In the genomic region with DNA sequence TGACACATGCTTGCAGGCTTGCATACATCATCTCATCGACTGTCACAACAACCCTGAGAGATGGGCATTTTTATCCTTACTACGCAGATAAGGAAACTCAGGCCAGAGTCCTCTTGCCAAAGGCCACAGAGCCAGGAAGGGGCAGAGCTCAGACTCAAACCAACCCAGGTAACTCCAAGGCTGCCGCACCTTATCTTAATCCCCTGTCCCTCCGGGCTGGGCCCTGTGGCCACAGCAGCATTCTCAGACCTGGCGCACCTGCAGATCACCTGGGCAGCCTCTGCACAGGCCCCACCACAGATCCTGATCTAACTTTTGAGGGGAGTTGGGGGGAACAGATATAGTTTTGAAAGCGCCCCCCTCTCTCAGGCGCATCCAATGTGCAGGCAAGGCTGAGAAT, we compare ENCODE assay signal across 17 cellular contexts. TPM values are rescaled to one million over a fixed set of nuclear protein-coding genes. Genes with fewer than 3 reads are reported as not detected.
DNase-seq lines count a peak whose midpoint lies in the region; ATAC-seq and TF ChIP-seq lines count a peak whose summit lies in the region.
"Had no signal": no experiment of that assay in that cellular context is flagged by ENCODE, and none has a peak within 500 bp of the region (broad histone marks: within the 10 kb centered on the region; RNA-seq: fewer than 3 reads in every experiment).

No MANE protein-coding gene starts in this region.

- H3K9me2 ChIP-seq in GM23338 (ENCODE audit: insufficient read depth): no peaks in the 10 kb centered on the region

- no peaks in the 10 kb centered on the region for H3K9me3 Mint-ChIP-seq in GM23338
- H3K9me3 Mint-ChIP-seq: CD4-positive, alpha-beta T cell had no signal

- no peaks in the 10 kb centered on the region for H3K9me3 ChIP-seq in prostate gland
- no peaks in the 10 kb centered on the region for H3K9me3 ChIP-seq in tibial artery

- H3K27ac ChIP-seq in GM23338 (ENCODE audit: low read depth) (no peak overlapping the region), coronary artery (peak overlapping the region in 1 of 2 donors; percentile 62), prostate gland (peak overlapping the region; percentile 35 to 51), tibial artery (peak overlapping the region; percentile 35 to 89), RWPE1 (no peak overlapping the region)
- H3K27ac ChIP-seq: PC-9 had no signal

- peaks cover 11% of the 10 kb centered on the region for H4K20me1 ChIP-seq in GM23338 (replicated peaks; ENCODE audit: insufficient read depth)

- H3K4me1 Mint-ChIP-seq in GM23338: peaks cover 35% of the 10 kb centered on the region

- TF ChIP-seq CTCF in GM23338 (conservative IDR thresholded peaks at IDR 0.05; ENCODE audit: low read depth in 2 of 2) (no peak), coronary artery (IDR thresholded peaks at IDR 0.05) (no peak), prostate gland (IDR thresholded peaks at IDR 0.05) (no peak), tibial artery (IDR thresholded peaks at IDR 0.05) (no peak), RWPE1 (conservative IDR thresholded peaks at IDR 0.05; ENCODE audit: low read depth) (no peak)

- no peak for DNase-seq in GM23338 (ENCODE audit: low spot score)
- peak; percentile 53 for DNase-seq in coronary artery (ENCODE audit: low spot score)
- no peak for DNase-seq in prostate gland (ENCODE audit: low spot score)
- no peak for DNase-seq in tibial artery
- DNase-seq in HUDEP-2 (lab: John Stamatoyannopoulos, UW; ENCODE audit: unreplicated experiment in 76 of 76): no peak
- DNase-seq in RWPE1 (ENCODE audit: low spot score): no peak
- no peak for DNase-seq in NCI-H2171 treated with DMSO at 0.1 percent for 48 hours (lab: John Stamatoyannopoulos, UW)
- DNase-seq: ACHN; Calu3; CD4-positive, alpha-beta T cell; HCEC 1CT; NCI-H1417 treated with DMSO at 0.1 percent for 48 hours; NCI-H2029; NCI-H2171; NCI-H446 treated with DMSO at 0.1 percent for 48 hours; NCI-H774; PC-9 had no signal

- H3K27me3 Mint-ChIP-seq in GM23338 (ENCODE audit: insufficient read depth, low read depth, poor library complexity): no peaks in the 10 kb centered on the region

- H3K4me2 ChIP-seq in GM23338: no peak overlapping the region
- H3K4me2 ChIP-seq: PC-9 had no signal

- POLR2A ChIA-PET in RWPE1 (lab: Yijun Ruan, JAX; ENCODE audit: low non-redundant PET): no interaction called here

- peak; percentile 24; the same call in 2 of the 3 replicates for ATAC-seq in GM23338

- no peak overlapping the region for H2AFZ ChIP-seq in GM23338
- H2AFZ ChIP-seq: PC-9 had no signal

- H3K27ac Mint-ChIP-seq in GM23338: no peak overlapping the region
- H3K27ac Mint-ChIP-seq: CD4-positive, alpha-beta T cell had no signal

- CTCF ChIA-PET in RWPE1 (lab: Yijun Ruan, JAX): interaction anchor here (0.8 kb wide), 1 partner anchor 97 kb away, joined by 8 read pairs; no protein-coding TSS in a partner anchor

- H3K36me3 ChIP-seq in GM23338 (ENCODE audit: insufficient read depth) (no peaks in the 10 kb centered on the region), prostate gland (no peaks in the 10 kb centered on the region), tibial artery (no peaks in the 10 kb centered on the region)

- 92% methylated on average over 7 of the region's 7 CpGs for WGBS in prostate gland

- no peak overlapping the region for H3K4me3 Mint-ChIP-seq in GM23338
- H3K4me3 Mint-ChIP-seq: CD4-positive, alpha-beta T cell had no signal

- no peaks in the 10 kb centered on the region for H3F3A ChIP-seq in GM23338 (replicated peaks; ENCODE audit: low read depth)

- H3K36me3 Mint-ChIP-seq in GM23338 (ENCODE audit: low read depth): no peaks in the 10 kb centered on the region

- H3K4me1 ChIP-seq in GM23338 (ENCODE audit: insufficient read depth) (peaks cover 19% of the 10 kb centered on the region), prostate gland (replicated peaks) (no peaks in the 10 kb centered on the region), tibial artery (peaks cover 0 to 99% (median 79%) of the 10 kb centered on the region in 4 donors)

- intact Hi-C loops in prostate gland (cut with DNase I) (no loop called here), tibial artery (cut with DNase I; ENCODE audit: low total_unique reads) (no loop called here)

- H3K27me3 ChIP-seq in GM23338 (ENCODE audit: insufficient read depth) (no peaks in the 10 kb centered on the region), prostate gland (replicated peaks; ENCODE audit: insufficient read depth) (no peaks in the 10 kb centered on the region), tibial artery (no peaks in the 10 kb centered on the region)

- peaks cover 94% of the 10 kb centered on the region for H3K79me2 ChIP-seq in GM23338 (replicated peaks; ENCODE audit: insufficient read depth)

- no peak overlapping the region for H3K4me3 ChIP-seq in GM23338
- peak overlapping the region; percentile 19 for H3K4me3 ChIP-seq in coronary artery
- H3K4me3 ChIP-seq in prostate gland: no peak overlapping the region
- no peak overlapping the region for H3K4me3 ChIP-seq in tibial artery
- H3K4me3 ChIP-seq: PC-9 had no signal

- TF ChIP-seq POLR2A in prostate gland (IDR thresholded peaks at IDR 0.05): no peak

TF ChIP-seq in GM23338, 12 proteins besides CTCF, POLR2A, EP300 and RAD21:
- TF ChIP-seq, protein P1, sequence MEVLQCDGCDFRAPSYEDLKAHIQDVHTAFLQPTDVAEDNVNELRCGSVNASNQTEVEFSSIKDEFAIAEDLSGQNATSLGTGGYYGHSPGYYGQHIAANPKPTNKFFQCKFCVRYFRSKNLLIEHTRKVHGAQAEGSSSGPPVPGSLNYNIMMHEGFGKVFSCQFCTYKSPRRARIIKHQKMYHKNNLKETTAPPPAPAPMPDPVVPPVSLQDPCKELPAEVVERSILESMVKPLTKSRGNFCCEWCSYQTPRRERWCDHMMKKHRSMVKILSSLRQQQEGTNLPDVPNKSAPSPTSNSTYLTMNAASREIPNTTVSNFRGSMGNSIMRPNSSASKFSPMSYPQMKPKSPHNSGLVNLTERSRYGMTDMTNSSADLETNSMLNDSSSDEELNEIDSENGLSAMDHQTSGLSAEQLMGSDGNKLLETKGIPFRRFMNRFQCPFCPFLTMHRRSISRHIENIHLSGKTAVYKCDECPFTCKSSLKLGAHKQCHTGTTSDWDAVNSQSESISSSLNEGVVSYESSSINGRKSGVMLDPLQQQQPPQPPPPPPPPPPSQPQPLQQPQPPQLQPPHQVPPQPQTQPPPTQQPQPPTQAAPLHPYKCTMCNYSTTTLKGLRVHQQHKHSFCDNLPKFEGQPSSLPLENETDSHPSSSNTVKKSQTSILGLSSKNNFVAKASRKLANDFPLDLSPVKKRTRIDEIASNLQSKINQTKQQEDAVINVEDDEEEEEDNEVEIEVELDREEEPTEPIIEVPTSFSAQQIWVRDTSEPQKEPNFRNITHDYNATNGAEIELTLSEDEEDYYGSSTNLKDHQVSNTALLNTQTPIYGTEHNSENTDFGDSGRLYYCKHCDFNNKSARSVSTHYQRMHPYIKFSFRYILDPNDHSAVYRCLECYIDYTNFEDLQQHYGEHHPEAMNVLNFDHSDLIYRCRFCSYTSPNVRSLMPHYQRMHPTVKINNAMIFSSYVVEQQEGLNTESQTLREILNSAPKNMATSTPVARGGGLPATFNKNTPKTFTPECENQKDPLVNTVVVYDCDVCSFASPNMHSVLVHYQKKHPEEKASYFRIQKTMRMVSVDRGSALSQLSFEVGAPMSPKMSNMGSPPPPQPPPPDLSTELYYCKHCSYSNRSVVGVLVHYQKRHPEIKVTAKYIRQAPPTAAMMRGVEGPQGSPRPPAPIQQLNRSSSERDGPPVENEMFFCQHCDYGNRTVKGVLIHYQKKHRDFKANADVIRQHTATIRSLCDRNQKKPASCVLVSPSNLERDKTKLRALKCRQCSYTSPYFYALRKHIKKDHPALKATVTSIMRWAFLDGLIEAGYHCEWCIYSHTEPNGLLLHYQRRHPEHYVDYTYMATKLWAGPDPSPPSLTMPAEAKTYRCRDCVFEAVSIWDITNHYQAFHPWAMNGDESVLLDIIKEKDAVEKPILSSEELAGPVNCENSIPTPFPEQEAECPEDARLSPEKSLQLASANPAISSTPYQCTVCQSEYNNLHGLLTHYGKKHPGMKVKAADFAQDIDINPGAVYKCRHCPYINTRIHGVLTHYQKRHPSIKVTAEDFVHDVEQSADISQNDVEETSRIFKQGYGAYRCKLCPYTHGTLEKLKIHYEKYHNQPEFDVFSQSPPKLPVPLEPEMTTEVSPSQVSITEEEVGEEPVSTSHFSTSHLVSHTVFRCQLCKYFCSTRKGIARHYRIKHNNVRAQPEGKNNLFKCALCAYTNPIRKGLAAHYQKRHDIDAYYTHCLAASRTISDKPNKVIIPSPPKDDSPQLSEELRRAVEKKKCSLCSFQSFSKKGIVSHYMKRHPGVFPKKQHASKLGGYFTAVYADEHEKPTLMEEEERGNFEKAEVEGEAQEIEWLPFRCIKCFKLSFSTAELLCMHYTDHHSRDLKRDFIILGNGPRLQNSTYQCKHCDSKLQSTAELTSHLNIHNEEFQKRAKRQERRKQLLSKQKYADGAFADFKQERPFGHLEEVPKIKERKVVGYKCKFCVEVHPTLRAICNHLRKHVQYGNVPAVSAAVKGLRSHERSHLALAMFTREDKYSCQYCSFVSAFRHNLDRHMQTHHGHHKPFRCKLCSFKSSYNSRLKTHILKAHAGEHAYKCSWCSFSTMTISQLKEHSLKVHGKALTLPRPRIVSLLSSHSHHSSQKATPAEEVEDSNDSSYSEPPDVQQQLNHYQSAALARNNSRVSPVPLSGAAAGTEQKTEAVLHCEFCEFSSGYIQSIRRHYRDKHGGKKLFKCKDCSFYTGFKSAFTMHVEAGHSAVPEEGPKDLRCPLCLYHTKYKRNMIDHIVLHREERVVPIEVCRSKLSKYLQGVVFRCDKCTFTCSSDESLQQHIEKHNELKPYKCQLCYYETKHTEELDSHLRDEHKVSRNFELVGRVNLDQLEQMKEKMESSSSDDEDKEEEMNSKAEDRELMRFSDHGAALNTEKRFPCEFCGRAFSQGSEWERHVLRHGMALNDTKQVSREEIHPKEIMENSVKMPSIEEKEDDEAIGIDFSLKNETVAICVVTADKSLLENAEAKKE (CRISPR knock-in tag; IDR thresholded peaks at IDR 0.05): no peak
- TF ChIP-seq ZNF114 (CRISPR knock-in tag; IDR thresholded peaks at IDR 0.05): no peak

RNA-seq across cellular contexts. Expression of a gene that starts 35.1 kb away (rescaled TPM):
- total RNA-seq in GM23338 (2014; rRNA removed; shearing (Covaris generic)): 35.9 and 47.7 TPM in 2 replicates
- 50.5 and 51.5 TPM in 2 replicates for polyA plus RNA-seq in GM23338 (2016; fragmentation: Nextera tagmentation; extraction: Ambion mirVana)
- 100 to 1,000 TPM in 1 of 2 donors, 10 to 100 TPM in 1; 84.6 to 189 TPM for total RNA-seq in prostate gland

Comparison
In these comparisons a context has a peak if more than half of its experiments do, and no peak if none do; other contexts are left out.
1. H3K27ac ChIP-seq: peak in prostate gland (2 of 2) and tibial artery (2 of 2); none in GM23338 (single experiment) and RWPE1 (single experiment).